ENCODE assay signal across 4 cellular contexts in the genomic region with DNA sequence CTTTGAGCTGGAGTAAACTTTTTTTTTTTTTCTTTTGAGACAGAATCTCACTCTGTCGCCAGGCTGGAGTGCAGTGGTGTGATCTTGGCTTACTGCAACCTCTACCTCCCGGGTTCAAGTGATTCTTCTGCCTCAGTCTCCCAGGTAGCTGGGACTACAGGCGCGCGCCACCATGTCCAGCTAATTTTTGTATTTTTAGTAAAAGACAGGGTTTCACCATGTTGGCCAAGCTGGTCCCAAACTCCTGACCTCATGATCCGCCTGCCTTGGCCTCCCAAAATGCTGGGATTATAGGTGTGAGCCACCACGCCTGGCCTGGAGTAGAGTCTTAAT. TPM values are rescaled to one million over a fixed set of nuclear protein-coding genes. Genes with fewer than 3 reads are reported as not detected.
"Had no signal": no experiment of that assay in that cellular context is flagged by ENCODE, and none has a peak within 500 bp of the region (broad histone marks: within the 10 kb centered on the region; RNA-seq: fewer than 3 reads in every experiment).

No MANE protein-coding gene starts in this region.

RNA-seq across cellular contexts. Expression of gene DEGS2, which starts 45.4 kb away (rescaled TPM):
- total RNA-seq: astrocyte, fibroblast of villous mesenchyme, glomerular endothelial cell had no signal
- polyA plus RNA-seq: fibroblast of lung had no signal
